Comparison of ENCODE assay signal across 30 cellular contexts in genomic region chr5:87807783-87808182, GRCh38.
"Had no signal": no experiment of that assay in that cellular context is flagged by ENCODE, and none has a peak within 500 bp of the region (broad histone marks: within the 10 kb centered on the region; RNA-seq: fewer than 3 reads in every experiment).

No MANE protein-coding gene starts in this region.

- H3K27ac ChIP-seq: adrenal gland, body of pancreas, breast epithelium, KMS-11, Peyer's patch had no signal

- H3K36me3 ChIP-seq: adrenal gland, breast epithelium, Peyer's patch had no signal

- H3K27me3 ChIP-seq: adrenal gland, body of pancreas, breast epithelium, Peyer's patch had no signal

- H3K4me2 ChIP-seq: KMS-11 had no signal

- FAIRE-seq: astrocyte, TTC549 had no signal

- H3K9me3 ChIP-seq: adrenal gland, body of pancreas, breast epithelium, Peyer's patch had no signal

- H3K4me1 ChIP-seq: adrenal gland, body of pancreas, breast epithelium, Peyer's patch had no signal

- ATAC-seq: activated CD4-positive, alpha-beta T cell treated with anti-CD3 and anti-CD28 coated beads for 36 hours; activated CD4-positive, CD25-positive, alpha-beta regulatory T cell treated with anti-CD3 and anti-CD28 coated beads, Interleukin-2, amount 50 U/mL, for 24 hours; activated naive CD4-positive, alpha-beta T cell treated with anti-CD3 and anti-CD28 coated beads, Interleukin-2, amount 50 U/mL, for 72 hours; activated T-cell treated with anti-CD3 and anti-CD28 coated beads, Interleukin-2, amount 50 U/mL, for 4 hours; body of pancreas; PC-3 had no signal

- H3K4me3 ChIP-seq: adrenal gland, body of pancreas, breast epithelium, Peyer's patch had no signal

- H3K9ac ChIP-seq: KMS-11 had no signal

- DNase-seq: activated CD4-positive, alpha-beta T cell treated with anti-CD3 and anti-CD28 coated beads for 36 hours; activated CD4-positive, alpha-beta T cell treated with anti-CD3 and anti-CD28 coated beads, Interleukin-2, amount 10 ng/mL, durations not matched to agents 7 days and 5 days; activated CD4-positive, alpha-beta T cell treated with anti-CD3 and anti-CD28 coated beads, Interleukin-2, amount 50 U/mL, for 48 hours; activated CD8-positive, alpha-beta memory T cell treated with anti-CD3 and anti-CD28 coated beads, Interleukin-2, amount 50 U/mL, for 4 hours; activated gamma-delta T cell treated with Interleukin-2 at 50 U/mL for 16 hours; activated naive CD4-positive, alpha-beta T cell treated with anti-CD3 and anti-CD28 coated beads for 36 hours; activated T-cell treated with anti-CD3 and anti-CD28 coated beads for 4 hours; activated T-cell treated with anti-CD3 and anti-CD28 coated beads, Interleukin-2, amount 50 U/mL, for 4 hours; adrenal gland; body of pancreas; MM.1S; NCI-H1092; NCI-H1436 treated with DMSO at 0.1 percent for 48 hours; NCI-H1694 treated with DMSO at 0.1 percent for 48 hours; NCI-H2029; NCI-H510A; NCI-H526; NCI-H748 treated with DMSO at 0.1 percent for 48 hours; NK-92 treated with Interleukin-12 subunit alpha and Interleukin-12 subunit beta, amount 100 ng/mL, for 24 hours; PC-3; Peyer's patch; RPMI8226; SHP77 treated with DMSO at 0.1 percent for 48 hours; SW 1271 had no signal
